29 cellular contexts compared by ENCODE assay signal in the genomic region with DNA sequence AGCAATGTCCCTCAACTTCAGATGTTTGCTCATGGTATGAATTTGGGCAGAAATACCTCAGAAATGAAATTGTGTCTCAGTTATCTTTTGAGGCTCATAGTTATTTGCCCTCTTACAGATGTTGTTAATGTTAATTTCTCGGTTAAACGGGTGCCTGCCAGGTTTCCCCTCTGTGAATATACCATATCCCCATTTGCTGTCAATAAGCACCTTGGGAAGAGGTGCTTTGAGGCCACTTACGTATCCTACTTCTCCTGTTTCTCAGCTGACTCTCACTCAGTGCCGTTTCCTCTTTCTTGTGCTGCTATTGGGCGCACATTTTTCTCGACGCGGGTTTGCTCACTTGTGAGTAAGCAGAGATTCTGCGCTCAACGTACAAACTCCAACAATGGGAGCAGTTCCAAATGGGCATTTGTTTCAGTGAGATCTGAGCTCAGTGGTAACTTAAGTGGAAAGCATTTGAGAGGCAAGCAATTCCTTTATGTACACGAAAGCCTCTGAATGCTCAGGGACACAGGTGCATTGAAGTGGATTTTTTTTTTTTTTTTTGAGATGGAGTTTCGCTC. TPM values are rescaled to one million over a fixed set of nuclear protein-coding genes. Genes with fewer than 3 reads are reported as not detected.
DNase-seq lines count a peak whose midpoint lies in the region; ATAC-seq, FAIRE-seq and TF ChIP-seq lines count a peak whose summit lies in the region.
"Had no signal": no experiment of that assay in that cellular context is flagged by ENCODE, and none has a peak within 500 bp of the region (broad histone marks: within the 10 kb centered on the region; RNA-seq: fewer than 3 reads in every experiment).

No MANE protein-coding gene starts in this region.

- H3K9me3 ChIP-seq in H1 (ENCODE audit: insufficient read depth in 2 of 2, low read depth in 1 of 2, low read length in 1 of 2) = peaks cover 0 to 2% of the 10 kb centered on the region in 2 experiments; a peak in 1 of 4 replicates
- H3K9me3 ChIP-seq: prostate gland, sigmoid colon, SJSA1 had no signal

- peak overlapping the region; percentile 3 for H3K4ac ChIP-seq in H1 (replicated peaks; ENCODE audit: insufficient read length, low read depth, low read length)

- no peak overlapping the region for H2BK15ac ChIP-seq in H1 (ENCODE audit: low read length)

- H3K27me3 ChIP-seq in H1 (replicated peaks in 1 of 4; ENCODE audit: control insufficient read depth in 3 of 4, extremely low read depth in 1 of 4, insufficient read depth in 3 of 4, low read length in 3 of 4) = peaks cover 8 to 25% (median 21%) of the 10 kb centered on the region in 4 experiments

- no peak overlapping the region for H3K27ac Mint-ChIP-seq in activated T-cell treated with anti-CD3 and anti-CD28 coated beads, Interleukin-2, amount 50 U/mL, for 72 hours
- H3K27ac Mint-ChIP-seq in stimulated activated memory B cell treated with anti-CD40 and anti-IgM and Interleukin-4, amounts not matched to agents 10 μg/mL and 1 μg/mL and 100 μg/mL, for 72 hours = no peak overlapping the region
- H3K27ac Mint-ChIP-seq: activated CD4-positive, alpha-beta memory T cell treated with anti-CD3 and anti-CD28 coated beads for 36 hours; activated T-helper 17 cell treated with anti-CD3 and anti-CD28 coated beads, Interleukin-2, amount 50 U/mL, for 72 hours; stimulated activated effector memory CD8-positive, alpha-beta T cell treated with anti-CD3 and anti-CD28 coated beads, Interleukin-12 subunit alpha, Interleukin-12 subunit beta, amount 100 ng/mL, for 72 hours had no signal

- no peak overlapping the region for H3K23ac ChIP-seq in H1 (ENCODE audit: insufficient read length)

- no peak overlapping the region for H3K4me3 Mint-ChIP-seq in activated T-cell treated with anti-CD3 and anti-CD28 coated beads, Interleukin-2, amount 50 U/mL, for 72 hours
- H3K4me3 Mint-ChIP-seq in stimulated activated memory B cell treated with anti-CD40 and anti-IgM and Interleukin-4, amounts not matched to agents 10 μg/mL and 1 μg/mL and 100 μg/mL, for 72 hours = no peak overlapping the region
- H3K4me3 Mint-ChIP-seq: activated CD4-positive, alpha-beta memory T cell treated with anti-CD3 and anti-CD28 coated beads for 36 hours; activated T-helper 17 cell treated with anti-CD3 and anti-CD28 coated beads, Interleukin-2, amount 50 U/mL, for 72 hours; naive thymus-derived CD4-positive, alpha-beta T cell; stimulated activated effector memory CD8-positive, alpha-beta T cell treated with anti-CD3 and anti-CD28 coated beads, Interleukin-12 subunit alpha, Interleukin-12 subunit beta, amount 100 ng/mL, for 72 hours had no signal

- H2BK20ac ChIP-seq in H1 (ENCODE audit: low read length) = no peak overlapping the region

- H3K9ac ChIP-seq in H1 (replicated peaks in 1 of 4; ENCODE audit: extremely low read depth in 1 of 4, low read depth in 3 of 4, low read length in 3 of 4) = no peak overlapping the region

- H2AFZ ChIP-seq in H1 (ENCODE audit: low read length) = no peak overlapping the region

- H3K23me2 ChIP-seq in H1 (ENCODE audit: low read depth, low read length) = peaks cover 2% of the 10 kb centered on the region; the same call in 1 of the 2 replicates

- no peak for TF ChIP-seq CTCF in H1 (IDR thresholded peaks at IDR 0.05; ENCODE audit: control extremely low read depth in 1 of 3, insufficient read depth in 1 of 3, low read depth in 1 of 3, low read length in 3 of 3)

- no peak for ATAC-seq in GM18867 (IDR thresholded peaks at IDR 0.05; ENCODE audit: unreplicated experiment)
- ATAC-seq in activated T-cell treated with anti-CD3 and anti-CD28 coated beads, Interleukin-2, amount 50 U/mL, for 72 hours (replicated peaks in 1 of 2) = no peak
- no peak for ATAC-seq in stimulated activated memory B cell treated with anti-CD40 and anti-IgM and Interleukin-4, amounts not matched to agents 10 μg/mL and 1 μg/mL and 100 μg/mL, for 72 hours
- ATAC-seq: activated T-helper 17 cell treated with anti-CD3 and anti-CD28 coated beads, Interleukin-2, amount 50 U/mL, for 72 hours; left ventricle myocardium superior; naive thymus-derived CD4-positive, alpha-beta T cell; stimulated activated effector memory CD8-positive, alpha-beta T cell treated with anti-CD3 and anti-CD28 coated beads, Interleukin-12 subunit alpha, Interleukin-12 subunit beta, amount 100 ng/mL, for 72 hours had no signal

- no peak for TF ChIP-seq RAD21 in H1 (IDR thresholded peaks at IDR 0.05 in 1 of 2, conservative IDR thresholded peaks at IDR 0.05 in 1 of 2; ENCODE audit: low read depth in 2 of 2, low read length in 2 of 2)

- DNase-seq in DMS79 (lab: John Stamatoyannopoulos, UW) (peak; percentile 64), NCI-H187 (lab: John Stamatoyannopoulos, UW) (peak; percentile 27 to 46), NCI-H2196 treated with DMSO at 0.1 percent for 48 hours (lab: John Stamatoyannopoulos, UW; ENCODE audit: unreplicated experiment) (peak; percentile 31), H1 (ENCODE audit: low read depth in 1 of 2, low spot score in 2 of 2) (no peak), GM19238 (ENCODE audit: insufficient read length, low spot score) (no peak)
- no peak for DNase-seq in activated T-cell treated with anti-CD3 and anti-CD28 coated beads, Interleukin-2, amount 50 U/mL, for 72 hours
- DNase-seq: activated CD4-positive, alpha-beta memory T cell treated with anti-CD3 and anti-CD28 coated beads for 36 hours; activated CD8-positive, alpha-beta memory T cell treated with anti-CD3 and anti-CD28 coated beads, Interleukin-2, amount 50 U/mL, for 48 hours; activated naive CD4-positive, alpha-beta T cell treated with anti-CD3 and anti-CD28 coated beads, Interleukin-2, amount 50 U/mL, for 16 hours; amygdala; H7; IMR-90; left ventricle myocardium superior; midbrain; naive thymus-derived CD4-positive, alpha-beta T cell; NCI-H146; NCI-H526; sigmoid colon; stimulated activated CD4-positive, alpha-beta T cell treated with anti-CD3 and anti-CD28 coated beads, Interleukin-4, amount 100 ng/mL, for 24 hours had no signal

- H2AK5ac ChIP-seq in H1 (ENCODE audit: low read depth, low read length) = no peak overlapping the region

- no peaks in the 10 kb centered on the region for H3K36me3 Mint-ChIP-seq in activated T-cell treated with anti-CD3 and anti-CD28 coated beads, Interleukin-2, amount 50 U/mL, for 72 hours (ENCODE audit: insufficient read depth in 2 of 2)
- no peaks in the 10 kb centered on the region for H3K36me3 Mint-ChIP-seq in stimulated activated memory B cell treated with anti-CD40 and anti-IgM and Interleukin-4, amounts not matched to agents 10 μg/mL and 1 μg/mL and 100 μg/mL, for 72 hours
- H3K36me3 Mint-ChIP-seq: activated CD4-positive, alpha-beta memory T cell treated with anti-CD3 and anti-CD28 coated beads for 36 hours had no signal

- H3K27ac ChIP-seq in H1 (ENCODE audit: low read depth, low read length) = no peak overlapping the region
- H3K27ac ChIP-seq: C4-2B, prostate gland, sigmoid colon, SJSA1 had no signal

- H3K4me1 Mint-ChIP-seq in activated T-cell treated with anti-CD3 and anti-CD28 coated beads, Interleukin-2, amount 50 U/mL, for 72 hours (ENCODE audit: low read depth) = no peaks in the 10 kb centered on the region
- H3K4me1 Mint-ChIP-seq in stimulated activated memory B cell treated with anti-CD40 and anti-IgM and Interleukin-4, amounts not matched to agents 10 μg/mL and 1 μg/mL and 100 μg/mL, for 72 hours = no peaks in the 10 kb centered on the region
- H3K4me1 Mint-ChIP-seq: activated T-helper 17 cell treated with anti-CD3 and anti-CD28 coated beads, Interleukin-2, amount 50 U/mL, for 72 hours had no signal

- no peak overlapping the region for H4K91ac ChIP-seq in H1 (replicated peaks; ENCODE audit: insufficient read length, low read length)

- no peak overlapping the region for H3K56ac ChIP-seq in H1 (replicated peaks; ENCODE audit: insufficient read length, low read depth, low read length)

- no peaks in the 10 kb centered on the region for H3K36me3 ChIP-seq in H1 (ENCODE audit: control insufficient read depth in 2 of 4, insufficient read depth in 4 of 4, low read length in 3 of 4)
- H3K36me3 ChIP-seq: prostate gland, sigmoid colon, SJSA1 had no signal

- H3K4me2 ChIP-seq in H1 (ENCODE audit: insufficient read depth in 1 of 2, low read depth in 2 of 2, low read length in 2 of 2) = no peak overlapping the region

- H2BK5ac ChIP-seq in H1 (ENCODE audit: low read depth, low read length) = no peak overlapping the region

- H4K20me1 ChIP-seq in H1 (replicated peaks in 1 of 2; ENCODE audit: control insufficient read depth in 1 of 2, insufficient read depth in 2 of 2, low read length in 2 of 2) = no peaks in the 10 kb centered on the region

- POLR2A ChIA-PET in H1 (lab: Charles Lee; ENCODE audit: partially characterized antibody) = no interaction called here

- H2BK120ac ChIP-seq in H1 (replicated peaks; ENCODE audit: low read depth, low read length) = no peak overlapping the region

- no peak overlapping the region for H2BK12ac ChIP-seq in H1 (ENCODE audit: low read depth, low read length)

- H3K27me3 Mint-ChIP-seq in activated T-cell treated with anti-CD3 and anti-CD28 coated beads, Interleukin-2, amount 50 U/mL, for 72 hours (ENCODE audit: low read depth) = peaks cover 65% of the 10 kb centered on the region
- peaks cover 83% of the 10 kb centered on the region for H3K27me3 Mint-ChIP-seq in stimulated activated memory B cell treated with anti-CD40 and anti-IgM and Interleukin-4, amounts not matched to agents 10 μg/mL and 1 μg/mL and 100 μg/mL, for 72 hours

- H4K5ac ChIP-seq in H1 (ENCODE audit: insufficient read length, low read depth, low read length) = no peak overlapping the region

- no peaks in the 10 kb centered on the region for H3K9me3 Mint-ChIP-seq in activated T-cell treated with anti-CD3 and anti-CD28 coated beads, Interleukin-2, amount 50 U/mL, for 72 hours
- no peaks in the 10 kb centered on the region for H3K9me3 Mint-ChIP-seq in stimulated activated memory B cell treated with anti-CD40 and anti-IgM and Interleukin-4, amounts not matched to agents 10 μg/mL and 1 μg/mL and 100 μg/mL, for 72 hours
- H3K9me3 Mint-ChIP-seq: activated CD4-positive, alpha-beta memory T cell treated with anti-CD3 and anti-CD28 coated beads for 36 hours; activated T-helper 17 cell treated with anti-CD3 and anti-CD28 coated beads, Interleukin-2, amount 50 U/mL, for 72 hours; stimulated activated effector memory CD8-positive, alpha-beta T cell treated with anti-CD3 and anti-CD28 coated beads, Interleukin-12 subunit alpha, Interleukin-12 subunit beta, amount 100 ng/mL, for 72 hours had no signal

- no peak for FAIRE-seq in H1 (lab: Jason Lieb, UNC)
- FAIRE-seq: G401.6, TTC549 had no signal

- no peaks in the 10 kb centered on the region for H3K79me2 ChIP-seq in H1 (ENCODE audit: control insufficient read depth in 1 of 2, insufficient read depth in 2 of 2, low read length in 2 of 2)

- H3K14ac ChIP-seq in H1 (ENCODE audit: insufficient read length) = no peak overlapping the region

- no peak overlapping the region for H3K18ac ChIP-seq in H1 (ENCODE audit: extremely low read depth, low read length)

- H3K79me1 ChIP-seq in H1 (ENCODE audit: low read depth, low read length) = no peaks in the 10 kb centered on the region

- H4K8ac ChIP-seq in H1 (ENCODE audit: extremely low read depth, insufficient read depth, low read length) = no peak overlapping the region

- peaks cover 0 to 6% (median 5%) of the 10 kb centered on the region in 4 experiments; a peak in 6 of 7 replicates for H3K4me1 ChIP-seq in H1 (replicated peaks in 1 of 4; ENCODE audit: control insufficient read depth in 3 of 4, insufficient read depth in 4 of 4, low read length in 3 of 4)
- H3K4me1 ChIP-seq: prostate gland had no signal

- no peak overlapping the region for H3K4me3 ChIP-seq in H1 (ENCODE audit: extremely low read depth in 1 of 4, insufficient read depth in 2 of 4, low read depth in 3 of 4, low read length in 4 of 4)
- H3K4me3 ChIP-seq: prostate gland, sigmoid colon, SJSA1 had no signal

- TF ChIP-seq POLR2A in H1 (IDR thresholded peaks at IDR 0.05; ENCODE audit: control extremely low read depth in 1 of 2, low read depth in 2 of 2, low read length in 2 of 2) = no peak

- no peak for TF ChIP-seq EP300 in H1 (IDR thresholded peaks at IDR 0.05; ENCODE audit: borderline replicate concordance in 1 of 2, low read depth in 2 of 2, low read length in 2 of 2)

- CTCF ChIA-PET in H1 (lab: Charles Lee; ENCODE audit: partially characterized antibody) = interaction anchor here (0.6 to 1.5 kb wide), 5 partner anchors 8 to 91 kb away, joined by 3 to 7 read pairs (median 3); no protein-coding TSS in a partner anchor

- WGBS in H1 (ENCODE audit: extremely low coverage in 1 of 2, insufficient coverage in 1 of 2, insufficient read length in 1 of 2, insufficient replicate concordance in 2 of 2, low coverage in 1 of 2, low lambda C conversion rate in 2 of 2, missing lambda C conversion rate in 1 of 2), 2 experiments = 87% methylated on average over 11 of the region's 12 CpGs; no CpG with 5 or more reads in 1 of the 2 experiments

RNA-seq across cellular contexts. Expression of a gene that starts 34.8 kb away (rescaled TPM):
- total RNA-seq in H1 (2021; fragmentation: NEBNext Ultra II Directional; extraction: Animal tissue kit (Norgen Biotek cat#: 25700)) = 0.84 and 0.91 TPM in 2 replicates
- polyA plus RNA-seq in H1 (2011; rRNA removed) = 0.82 and 0.83 TPM in 2 replicates
- polyA plus RNA-seq in H1 (2011; cell fraction: cytosol; rRNA removed) = 0.96 TPM
- 4.0 TPM for polyA plus RNA-seq in H1 (2011; cell fraction: nucleus; rRNA removed)
- polyA plus RNA-seq in H1 (2012, experiment 1 of 2) = 1.1 to 1.8 TPM (median 1.4 TPM) in 4 replicates
- 0.21 TPM for polyA plus RNA-seq in H1 (2012, experiment 2 of 2)
- 0.45 TPM for polyA plus RNA-seq in H1 (2013, experiment 1 of 2)
- 0.35 TPM for polyA plus RNA-seq in H1 (2013, experiment 2 of 2)
- polyA minus RNA-seq in H1 (2011; rRNA and poly(A)+ RNA removed) = 0.44 and 0.59 TPM in 2 replicates
- 0.44 TPM for polyA minus RNA-seq in H1 (2011; cell fraction: cytosol; rRNA and poly(A)+ RNA removed)
- 1.7 TPM for polyA minus RNA-seq in H1 (2011; cell fraction: nucleus; rRNA and poly(A)+ RNA removed)
- 1 to 10 TPM; 2.7 to 6.6 TPM for total RNA-seq in activated T-cell treated with anti-CD3 and anti-CD28 coated beads, Interleukin-2, amount 50 U/mL, for 72 hours
- total RNA-seq: RPMI7951 had no signal

RNA-seq across cellular contexts. Expression of a gene that starts 49.3 kb away (rescaled TPM):
- 25.8 and 26.4 TPM in 2 replicates for total RNA-seq in H1 (2021; fragmentation: NEBNext Ultra II Directional; extraction: Animal tissue kit (Norgen Biotek cat#: 25700))
- 58.9 and 75.1 TPM in 2 replicates for polyA plus RNA-seq in H1 (2011; rRNA removed)
- polyA plus RNA-seq in H1 (2011; cell fraction: cytosol; rRNA removed) = 79.1 TPM
- 28.9 TPM for polyA plus RNA-seq in H1 (2011; cell fraction: nucleus; rRNA removed)
- 33.0 to 61.3 TPM (median 43.3 TPM) in 4 replicates for polyA plus RNA-seq in H1 (2012, experiment 1 of 2)
- 15.1 TPM for polyA plus RNA-seq in H1 (2012, experiment 2 of 2)
- 24.6 TPM for polyA plus RNA-seq in H1 (2013, experiment 1 of 2)
- 28.6 TPM for polyA plus RNA-seq in H1 (2013, experiment 2 of 2)
- 13.6 and 20.7 TPM in 2 replicates for polyA minus RNA-seq in H1 (2011; rRNA and poly(A)+ RNA removed)
- 33.6 TPM for polyA minus RNA-seq in H1 (2011; cell fraction: cytosol; rRNA and poly(A)+ RNA removed)
- polyA minus RNA-seq in H1 (2011; cell fraction: nucleus; rRNA and poly(A)+ RNA removed) = 17.5 TPM
- 10 to 100 TPM; 31.3 to 51.7 TPM for total RNA-seq in activated T-cell treated with anti-CD3 and anti-CD28 coated beads, Interleukin-2, amount 50 U/mL, for 72 hours

Comparison
In these comparisons a context has a peak if more than half of its experiments do, and no peak if none do; other contexts are left out.
1. DNase-seq: peak in DMS79 (single experiment), NCI-H187 (2 of 2) and NCI-H2196 treated with DMSO at 0.1 percent for 48 hours (single experiment); none in H1 (0 of 2), activated T-cell treated with anti-CD3 and anti-CD28 coated beads, Interleukin-2, amount 50 U/mL, for 72 hours (0 of 2) and GM19238 (single experiment).